ENCODE assay signal across 8 cellular contexts in the genomic region with DNA sequence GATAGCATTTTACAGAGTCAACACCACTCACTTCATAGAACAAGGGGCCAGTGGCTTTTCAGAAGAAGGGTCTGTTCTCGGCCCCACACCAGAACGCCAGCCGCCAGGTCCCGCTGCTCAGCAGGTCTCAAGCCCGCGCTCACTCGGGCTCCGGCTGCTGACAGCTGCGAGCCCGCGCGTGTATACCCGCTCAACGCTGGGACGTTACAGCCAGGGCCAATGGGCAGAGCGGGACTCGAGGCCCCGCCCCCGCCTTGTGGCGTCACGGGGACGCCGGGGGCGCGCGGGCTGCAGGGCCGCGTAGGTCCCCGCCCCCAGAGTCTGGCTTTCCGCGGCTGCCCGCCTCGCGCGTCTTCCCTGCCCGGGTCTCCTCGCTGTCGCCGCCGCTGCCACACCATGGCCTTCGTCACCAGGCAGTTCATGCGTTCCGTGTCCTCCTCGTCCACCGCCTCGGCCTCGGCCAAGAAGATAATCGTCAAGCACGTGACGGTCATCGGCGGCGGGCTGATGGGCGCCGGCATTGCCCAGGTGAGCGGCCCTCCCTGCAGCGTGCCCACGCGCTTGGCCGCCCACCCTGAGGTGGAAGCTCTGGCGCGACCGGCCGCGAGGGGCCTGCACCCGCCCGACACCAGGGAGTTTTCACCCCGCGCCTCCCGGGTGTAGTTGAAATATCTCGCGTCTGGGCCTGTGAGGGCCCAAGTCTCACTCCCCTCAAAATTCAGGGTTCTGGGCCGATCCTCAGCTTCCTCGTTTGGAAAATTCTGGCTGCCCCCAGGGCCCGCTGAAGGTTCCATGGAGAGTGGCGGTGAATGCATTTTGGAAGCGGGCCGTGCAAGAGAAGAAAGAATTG. TPM values are rescaled to one million over a fixed set of nuclear protein-coding genes. Genes with fewer than 3 reads are reported as not detected.
DNase-seq lines count a peak whose midpoint lies in the region; ATAC-seq and TF ChIP-seq lines count a peak whose summit lies in the region.

Gene HADH (plus strand): TSS at position 353 of the 850 bp plus-strand sequence. CDS start 44 bp downstream, at position 397.

- peak within 1 kb of the TSS; percentile 95 for H3K4me3 Mint-ChIP-seq in T-helper 17 cell

- intact Hi-C loops in left ventricle myocardium inferior (cut with micrococcal nuclease) (no loop called here), prostate gland (cut with DNase I) (loop anchor here (5.0 to 10.0 kb wide), 3 partner anchors 57 to 247 kb away; partner anchors contain the start of genes CYP2U1 and SGMS2)

- H3K4me1 ChIP-seq in left ventricle myocardium inferior (peaks cover 77% of the 10 kb centered on the region), prostate gland (replicated peaks) (no peaks in the 10 kb centered on the region)

- H3K36me3 ChIP-seq in left ventricle myocardium inferior = no peaks in the 10 kb centered on the region
- no peaks in the 10 kb centered on the region for H3K36me3 ChIP-seq in prostate gland

- no peaks in the 10 kb centered on the region for H3K27me3 ChIP-seq in left ventricle myocardium inferior (ENCODE audit: low read depth)
- no peaks in the 10 kb centered on the region for H3K27me3 ChIP-seq in prostate gland (replicated peaks; ENCODE audit: insufficient read depth)

- H3K27ac ChIP-seq in left ventricle myocardium inferior (replicated peaks) = peak within 1 kb of the TSS; percentile 90
- peak within 1 kb of the TSS; percentile 86 to 90 for H3K27ac ChIP-seq in prostate gland

- peak; percentile 92 for TF ChIP-seq POLR2A in prostate gland (IDR thresholded peaks at IDR 0.05)

- peaks cover 25% of the 10 kb centered on the region for H3K4me1 Mint-ChIP-seq in T-helper 17 cell

- peak; percentile 97 for ATAC-seq in GM18498 (IDR thresholded peaks at IDR 0.05; ENCODE audit: unreplicated experiment)
- ATAC-seq in HG02884 (IDR thresholded peaks at IDR 0.05; ENCODE audit: unreplicated experiment) = peak; percentile 91
- ATAC-seq in T-helper 17 cell = peak; percentile 99

- peak within 1 kb of the TSS; percentile 89 for H3K27ac Mint-ChIP-seq in T-helper 17 cell

- H3K4me3 ChIP-seq in left ventricle myocardium inferior (peak within 1 kb of the TSS; percentile 80), prostate gland (peak within 1 kb of the TSS; percentile 73 to 89)

- H3K27me3 Mint-ChIP-seq in T-helper 17 cell = no peaks in the 10 kb centered on the region

- peak; percentile 72 for DNase-seq in NCI-H1694 (lab: John Stamatoyannopoulos, UW)
- DNase-seq in T-helper 17 cell = peak; percentile 92 to 96 (median 94)
- peak; percentile 31 to 98 (median 88) for DNase-seq in amygdala (lab: John Stamatoyannopoulos, UW)
- peak; percentile 96 for DNase-seq in left ventricle myocardium inferior
- peak; percentile 95 for DNase-seq in prostate gland (ENCODE audit: low spot score)
- DNase-seq in ureter (ENCODE audit: low spot score) = peak; percentile 94

- no peaks in the 10 kb centered on the region for H3K9me3 ChIP-seq in T-helper 17 cell (ENCODE audit: control insufficient read depth, low read length, poor library complexity, severe bottlenecking)
- H3K9me3 ChIP-seq in left ventricle myocardium inferior (replicated peaks) = no peaks in the 10 kb centered on the region
- no peaks in the 10 kb centered on the region for H3K9me3 ChIP-seq in prostate gland

- under 1% methylated on average over 41 of the region's 78 CpGs for WGBS in prostate gland

- no peak for TF ChIP-seq CTCF in left ventricle myocardium inferior (IDR thresholded peaks at IDR 0.05; ENCODE audit: borderline replicate concordance)
- peak in 1 of 4 experiments; percentile 22 for TF ChIP-seq CTCF in prostate gland (IDR thresholded peaks at IDR 0.05)

- no peaks in the 10 kb centered on the region for H3K36me3 Mint-ChIP-seq in T-helper 17 cell (ENCODE audit: low read depth)

RNA-seq across cellular contexts. Expression of gene HADH, which starts in this region (rescaled TPM):
- total RNA-seq in T-helper 17 cell (10 to 100 TPM; 10.5 to 13.3 TPM), left ventricle myocardium inferior (238 TPM), prostate gland (10 to 100 TPM; 69.0 to 75.2 TPM), ureter (62.7 TPM)

Comparison
In these comparisons a context has a peak if more than half of its experiments do, and no peak if none do; other contexts are left out.
1. Peak in every context shown above with its lines: DNase-seq, ATAC-seq, H3K4me3 ChIP-seq and H3K27ac ChIP-seq.